1 cellular context compared by ENCODE assay signal in the genomic region with DNA sequence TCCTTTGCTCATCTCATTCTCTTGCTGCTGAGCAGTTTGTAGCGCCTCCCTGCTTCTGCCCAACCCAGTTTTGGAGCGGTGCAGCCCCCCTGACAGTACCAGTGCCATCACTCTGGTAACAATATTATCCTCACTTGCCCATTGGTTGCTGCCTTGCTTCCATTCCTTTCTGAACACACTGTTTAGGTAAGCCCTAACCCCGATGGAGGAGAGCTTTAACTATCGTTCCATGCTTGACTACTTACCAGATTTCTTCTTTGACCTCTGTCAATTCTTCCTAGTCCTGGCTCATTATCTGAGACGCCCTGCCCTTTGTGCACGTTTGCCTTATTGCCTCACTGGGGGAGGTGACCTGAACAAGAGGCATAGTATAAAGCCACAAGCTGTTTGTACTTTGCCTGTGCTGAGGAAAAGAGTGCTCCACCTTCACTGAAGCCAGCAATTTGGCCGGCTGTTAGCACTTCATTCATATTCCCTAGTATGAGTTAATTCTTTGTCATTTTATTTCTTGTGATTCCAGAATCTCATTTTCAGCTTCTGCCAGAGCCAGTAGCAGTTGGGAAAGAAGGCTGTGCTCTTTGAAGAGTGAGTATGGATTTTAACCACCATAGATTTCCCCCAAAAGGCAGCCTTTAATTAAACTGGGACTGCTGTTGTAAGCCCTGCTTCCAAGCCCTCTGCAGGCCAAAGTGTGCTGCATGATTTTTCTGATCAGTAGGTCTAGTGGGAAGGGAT.
A peak's percentile ranks its signal among the peaks of the same experiment; 100 is the strongest.
TF ChIP-seq lines count a peak whose summit lies in the region.

No MANE protein-coding gene starts in this region.

TF ChIP-seq in liver, 16 proteins besides CTCF, POLR2A, EP300 and RAD21 (continued from another document):
- TF ChIP-seq, protein P1, sequence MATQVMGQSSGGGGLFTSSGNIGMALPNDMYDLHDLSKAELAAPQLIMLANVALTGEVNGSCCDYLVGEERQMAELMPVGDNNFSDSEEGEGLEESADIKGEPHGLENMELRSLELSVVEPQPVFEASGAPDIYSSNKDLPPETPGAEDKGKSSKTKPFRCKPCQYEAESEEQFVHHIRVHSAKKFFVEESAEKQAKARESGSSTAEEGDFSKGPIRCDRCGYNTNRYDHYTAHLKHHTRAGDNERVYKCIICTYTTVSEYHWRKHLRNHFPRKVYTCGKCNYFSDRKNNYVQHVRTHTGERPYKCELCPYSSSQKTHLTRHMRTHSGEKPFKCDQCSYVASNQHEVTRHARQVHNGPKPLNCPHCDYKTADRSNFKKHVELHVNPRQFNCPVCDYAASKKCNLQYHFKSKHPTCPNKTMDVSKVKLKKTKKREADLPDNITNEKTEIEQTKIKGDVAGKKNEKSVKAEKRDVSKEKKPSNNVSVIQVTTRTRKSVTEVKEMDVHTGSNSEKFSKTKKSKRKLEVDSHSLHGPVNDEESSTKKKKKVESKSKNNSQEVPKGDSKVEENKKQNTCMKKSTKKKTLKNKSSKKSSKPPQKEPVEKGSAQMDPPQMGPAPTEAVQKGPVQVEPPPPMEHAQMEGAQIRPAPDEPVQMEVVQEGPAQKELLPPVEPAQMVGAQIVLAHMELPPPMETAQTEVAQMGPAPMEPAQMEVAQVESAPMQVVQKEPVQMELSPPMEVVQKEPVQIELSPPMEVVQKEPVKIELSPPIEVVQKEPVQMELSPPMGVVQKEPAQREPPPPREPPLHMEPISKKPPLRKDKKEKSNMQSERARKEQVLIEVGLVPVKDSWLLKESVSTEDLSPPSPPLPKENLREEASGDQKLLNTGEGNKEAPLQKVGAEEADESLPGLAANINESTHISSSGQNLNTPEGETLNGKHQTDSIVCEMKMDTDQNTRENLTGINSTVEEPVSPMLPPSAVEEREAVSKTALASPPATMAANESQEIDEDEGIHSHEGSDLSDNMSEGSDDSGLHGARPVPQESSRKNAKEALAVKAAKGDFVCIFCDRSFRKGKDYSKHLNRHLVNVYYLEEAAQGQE (IDR thresholded peaks at IDR 0.05): peak; percentile 51
- TF ChIP-seq FOXA1 (IDR thresholded peaks at IDR 0.05) (no peak), HNF4A (conservative IDR thresholded peaks at IDR 0.05) (peak; percentile 90 to 94), GABPA (IDR thresholded peaks at IDR 0.05 in 1 of 2, conservative IDR thresholded peaks at IDR 0.05 in 1 of 2) (no peak), NR2F2 (IDR thresholded peaks at IDR 0.05) (peak; percentile 40), TAF1 (conservative IDR thresholded peaks at IDR 0.05) (no peak), JUND (IDR thresholded peaks at IDR 0.05) (peak in 1 of 2 donors; percentile 78)
